ENCODE assay signal across 8 cellular contexts in genomic region chr14:93185333-93185688, GRCh38. TPM values are rescaled to one million over a fixed set of nuclear protein-coding genes. Genes with fewer than 3 reads are reported as not detected.
A peak's percentile ranks its signal among the peaks of the same experiment; 100 is the strongest.
DNase-seq lines count a peak whose midpoint lies in the region; ATAC-seq lines count a peak whose summit lies in the region.

No MANE protein-coding gene starts in this region.

- peaks cover 57% of the 10 kb centered on the region for H3K36me3 Mint-ChIP-seq in dendritic cell treated with granulocyte-macrophage colony-stimulating factor and Interleukin-4, amounts not matched to agents 40 ng/mL and 50 ng/mL, for 4 days (ENCODE audit: low read depth)
- peaks cover 13% of the 10 kb centered on the region for H3K36me3 Mint-ChIP-seq in natural killer cell treated with Interleukin-12 subunit alpha and Interleukin-12 subunit beta and Interleukin-15 and Interleukin-18, amount 100 ng/mL, for 72 hours

- H3K27me3 Mint-ChIP-seq in dendritic cell treated with granulocyte-macrophage colony-stimulating factor and Interleukin-4, amounts not matched to agents 40 ng/mL and 50 ng/mL, for 4 days = no peaks in the 10 kb centered on the region
- no peaks in the 10 kb centered on the region for H3K27me3 Mint-ChIP-seq in natural killer cell treated with Interleukin-12 subunit alpha and Interleukin-12 subunit beta and Interleukin-15 and Interleukin-18, amount 100 ng/mL, for 72 hours

- H3K4me1 Mint-ChIP-seq in dendritic cell treated with granulocyte-macrophage colony-stimulating factor and Interleukin-4, amounts not matched to agents 40 ng/mL and 50 ng/mL, for 4 days (ENCODE audit: low read depth) = peaks cover 26% of the 10 kb centered on the region
- H3K4me1 Mint-ChIP-seq in natural killer cell treated with Interleukin-12 subunit alpha and Interleukin-12 subunit beta and Interleukin-15 and Interleukin-18, amount 100 ng/mL, for 72 hours (ENCODE audit: low read depth in 2 of 2) = peaks cover 29 to 32% of the 10 kb centered on the region in 2 donors

- peak overlapping the region; percentile 86 for H3K4me3 Mint-ChIP-seq in dendritic cell treated with granulocyte-macrophage colony-stimulating factor and Interleukin-4, amounts not matched to agents 40 ng/mL and 50 ng/mL, for 4 days
- H3K4me3 Mint-ChIP-seq in natural killer cell treated with Interleukin-12 subunit alpha and Interleukin-12 subunit beta and Interleukin-15 and Interleukin-18, amount 100 ng/mL, for 72 hours = peak overlapping the region; percentile 95

- peak overlapping the region; percentile 90 for H3K27ac Mint-ChIP-seq in dendritic cell treated with granulocyte-macrophage colony-stimulating factor and Interleukin-4, amounts not matched to agents 40 ng/mL and 50 ng/mL, for 4 days
- H3K27ac Mint-ChIP-seq in natural killer cell treated with Interleukin-12 subunit alpha and Interleukin-12 subunit beta and Interleukin-15 and Interleukin-18, amount 100 ng/mL, for 72 hours = peak overlapping the region; percentile 86 to 93

- intact Hi-C loops in dendritic cell treated with granulocyte-macrophage colony-stimulating factor and Interleukin-4, amounts not matched to agents 40 ng/mL and 50 ng/mL, for 4 days (cut with micrococcal nuclease) = loop anchor here (1.0 kb wide), 1 partner anchor 22 kb away; the partner anchor contains the start of genes GON7 and UBR7

- peak; percentile 1 for ATAC-seq in GM18909 (IDR thresholded peaks at IDR 0.05; ENCODE audit: poor library complexity, unreplicated experiment)
- no peak for ATAC-seq in natural killer cell treated with Interleukin-12 subunit alpha and Interleukin-12 subunit beta and Interleukin-15 and Interleukin-18, amount 100 ng/mL, for 72 hours

- no peaks in the 10 kb centered on the region for H3K9me3 Mint-ChIP-seq in dendritic cell treated with granulocyte-macrophage colony-stimulating factor and Interleukin-4, amounts not matched to agents 40 ng/mL and 50 ng/mL, for 4 days
- no peaks in the 10 kb centered on the region for H3K9me3 Mint-ChIP-seq in natural killer cell treated with Interleukin-12 subunit alpha and Interleukin-12 subunit beta and Interleukin-15 and Interleukin-18, amount 100 ng/mL, for 72 hours

- DNase-seq in Kasumi-1 (lab: John Stamatoyannopoulos, UW) (peak; percentile 47 to 55), NOMO-1 treated with DMSO at 0.1 percent for 48 hours (lab: John Stamatoyannopoulos, UW; ENCODE audit: unreplicated experiment) (no peak), NCI-H2171 treated with DMSO at 0.1 percent for 48 hours (lab: John Stamatoyannopoulos, UW) (no peak)
- DNase-seq in natural killer cell treated with Interleukin-12 subunit alpha and Interleukin-12 subunit beta and Interleukin-15 and Interleukin-18, amount 100 ng/mL, for 72 hours (ENCODE audit: low spot score) = no peak
- DNase-seq in stimulated activated CD4-positive, alpha-beta T cell treated with anti-CD3 and anti-CD28 coated beads, Interleukin-1b, Interleukin-23, amount 100 ng/mL, for 48 hours = no peak
- DNase-seq in activated CD4-positive, alpha-beta T cell treated with anti-CD3 and anti-CD28 coated beads for 4 hours = no peak

RNA-seq across cellular contexts. Expression of gene LYSET, which starts 0.2 kb away (rescaled TPM):
- total RNA-seq in natural killer cell treated with Interleukin-12 subunit alpha and Interleukin-12 subunit beta and Interleukin-15 and Interleukin-18, amount 100 ng/mL, for 72 hours = 10 to 100 TPM in 1 of 2 donors, 1 to 10 TPM in 1; 8.6 to 11.5 TPM

RNA-seq across cellular contexts. Expression of gene MOAP1, which starts 0.6 kb away (rescaled TPM):
- total RNA-seq in natural killer cell treated with Interleukin-12 subunit alpha and Interleukin-12 subunit beta and Interleukin-15 and Interleukin-18, amount 100 ng/mL, for 72 hours = 10 to 100 TPM; 18.3 to 30.2 TPM

RNA-seq across cellular contexts. Expression of gene GON7, which starts 21.6 kb away (rescaled TPM):
- 10 to 100 TPM; 12.9 to 15.7 TPM for total RNA-seq in natural killer cell treated with Interleukin-12 subunit alpha and Interleukin-12 subunit beta and Interleukin-15 and Interleukin-18, amount 100 ng/mL, for 72 hours

RNA-seq across cellular contexts. Expression of gene UBR7, which starts 21.7 kb away (rescaled TPM):
- total RNA-seq in natural killer cell treated with Interleukin-12 subunit alpha and Interleukin-12 subunit beta and Interleukin-15 and Interleukin-18, amount 100 ng/mL, for 72 hours = 10 to 100 TPM; 31.7 to 33.1 TPM

Comparison
In these comparisons a context has a peak if more than half of its experiments do, and no peak if none do; other contexts are left out.
1. DNase-seq: peak in Kasumi-1 (2 of 2); none in natural killer cell treated with Interleukin-12 subunit alpha and Interleukin-12 subunit beta and Interleukin-15 and Interleukin-18, amount 100 ng/mL, for 72 hours (single experiment), stimulated activated CD4-positive, alpha-beta T cell treated with anti-CD3 and anti-CD28 coated beads, Interleukin-1b, Interleukin-23, amount 100 ng/mL, for 48 hours (single experiment), NOMO-1 treated with DMSO at 0.1 percent for 48 hours (single experiment), activated CD4-positive, alpha-beta T cell treated with anti-CD3 and anti-CD28 coated beads for 4 hours (0 of 2) and NCI-H2171 treated with DMSO at 0.1 percent for 48 hours (single experiment).